21 cellular contexts compared by ENCODE assay signal in the genomic region with DNA sequence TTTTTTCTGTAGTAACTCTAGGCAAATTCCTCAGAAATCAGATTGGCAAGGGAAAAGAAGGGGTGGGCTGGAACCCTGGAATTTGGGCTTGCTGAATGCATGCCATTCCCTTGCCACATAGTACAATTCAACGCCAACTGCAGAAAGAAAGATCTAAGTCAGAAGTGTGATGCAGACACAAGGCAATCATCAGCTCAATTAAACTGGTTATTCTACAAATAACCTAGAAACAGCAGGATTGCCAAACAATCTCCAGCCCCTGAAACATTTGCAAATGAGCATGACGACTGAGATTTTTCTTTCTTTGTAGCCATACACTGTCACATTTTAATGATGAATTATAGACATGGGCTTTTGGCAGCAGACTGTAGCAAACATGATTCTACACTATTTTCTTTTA.
"Had no signal": no experiment of that assay in that cellular context is flagged by ENCODE, and none has a peak within 500 bp of the region (broad histone marks: within the 10 kb centered on the region; RNA-seq: fewer than 3 reads in every experiment).

No MANE protein-coding gene starts in this region.

- H3K9me3 Mint-ChIP-seq: activated naive CD4-positive, alpha-beta T cell treated with anti-CD3 and anti-CD28 coated beads, Interleukin-2, amount 10 ng/mL, durations not matched to agents 7 days and 5 days; activated naive CD8-positive, alpha-beta T cell treated with anti-CD3 and anti-CD28 coated beads, Interleukin-2, amount 50 U/mL, for 24 hours; endodermal cell; stimulated activated naive CD8-positive, alpha-beta T cell treated with anti-CD3 and anti-CD28 coated beads, Interleukin-15, Interleukin-2, amounts not matched to agents 100 ng/mL and 50 ng/mL, for 24 hours had no signal

- H3K27ac Mint-ChIP-seq: activated naive CD4-positive, alpha-beta T cell treated with anti-CD3 and anti-CD28 coated beads, Interleukin-2, amount 10 ng/mL, durations not matched to agents 7 days and 5 days; activated naive CD8-positive, alpha-beta T cell treated with anti-CD3 and anti-CD28 coated beads, Interleukin-2, amount 50 U/mL, for 24 hours; endodermal cell; progenitor cell of endocrine pancreas; stimulated activated naive CD8-positive, alpha-beta T cell treated with anti-CD3 and anti-CD28 coated beads, Interleukin-15, Interleukin-2, amounts not matched to agents 100 ng/mL and 50 ng/mL, for 24 hours; T-helper 17 cell had no signal

- H3K27me3 Mint-ChIP-seq: activated naive CD4-positive, alpha-beta T cell treated with anti-CD3 and anti-CD28 coated beads, Interleukin-2, amount 10 ng/mL, durations not matched to agents 7 days and 5 days had no signal

- DNase-seq: activated CD4-positive, alpha-beta T cell treated with anti-CD3 and anti-CD28 coated beads for 1 hour; activated CD8-positive, alpha-beta memory T cell treated with anti-CD3 and anti-CD28 coated beads for 24 hours; activated CD8-positive, alpha-beta memory T cell treated with anti-CD3 and anti-CD28 coated beads, Interleukin-2, amount 50 U/mL, for 48 hours; activated effector memory CD4-positive, alpha-beta T cell treated with Interleukin-2 at 50 U/mL for 16 hours; activated naive CD4-positive, alpha-beta T cell treated with anti-CD3 and anti-CD28 coated beads, Interleukin-2, amount 10 ng/mL, durations not matched to agents 7 days and 5 days; activated naive CD8-positive, alpha-beta T cell treated with anti-CD3 and anti-CD28 coated beads, Interleukin-2, amount 50 U/mL, for 24 hours; activated T-cell treated with anti-CD3 and anti-CD28 coated beads, Interleukin-2, amount 50 U/mL, for 48 hours; dorsolateral prefrontal cortex; endodermal cell; heart right ventricle; kidney glomerular epithelial cell; left ventricle myocardium inferior; mammary epithelial cell; T-helper 17 cell; transverse colon; uterus; WERI-Rb-1 had no signal

- H3K4me1 Mint-ChIP-seq: activated naive CD4-positive, alpha-beta T cell treated with anti-CD3 and anti-CD28 coated beads, Interleukin-2, amount 10 ng/mL, durations not matched to agents 7 days and 5 days; activated naive CD8-positive, alpha-beta T cell treated with anti-CD3 and anti-CD28 coated beads, Interleukin-2, amount 50 U/mL, for 24 hours; endodermal cell; T-helper 17 cell had no signal

- H3K4me1 ChIP-seq: ascending aorta, heart right ventricle, left ventricle myocardium inferior, transverse colon, uterus had no signal

- H3K4me3 ChIP-seq: ascending aorta, dorsolateral prefrontal cortex, heart right ventricle, left ventricle myocardium inferior, transverse colon, uterus had no signal

- ATAC-seq: activated naive CD8-positive, alpha-beta T cell treated with anti-CD3 and anti-CD28 coated beads, Interleukin-2, amount 50 U/mL, for 24 hours; heart right ventricle; T-helper 17 cell had no signal

- H3K36me3 Mint-ChIP-seq: activated naive CD4-positive, alpha-beta T cell treated with anti-CD3 and anti-CD28 coated beads, Interleukin-2, amount 10 ng/mL, durations not matched to agents 7 days and 5 days had no signal

- H3K9me3 ChIP-seq: ascending aorta, left ventricle myocardium inferior, transverse colon, uterus had no signal

- H3K27me3 ChIP-seq: ascending aorta, uterus had no signal

- H3K27ac ChIP-seq: ascending aorta, dorsolateral prefrontal cortex, epithelial cell of prostate, heart right ventricle, left ventricle myocardium inferior, transverse colon, uterus, WERI-Rb-1 had no signal

- H3K36me3 ChIP-seq: ascending aorta, heart right ventricle, left ventricle myocardium inferior, transverse colon, uterus, WERI-Rb-1 had no signal

- H3K4me3 Mint-ChIP-seq: activated naive CD4-positive, alpha-beta T cell treated with anti-CD3 and anti-CD28 coated beads, Interleukin-2, amount 10 ng/mL, durations not matched to agents 7 days and 5 days; activated naive CD8-positive, alpha-beta T cell treated with anti-CD3 and anti-CD28 coated beads, Interleukin-2, amount 50 U/mL, for 24 hours; endodermal cell; stimulated activated naive CD8-positive, alpha-beta T cell treated with anti-CD3 and anti-CD28 coated beads, Interleukin-15, Interleukin-2, amounts not matched to agents 100 ng/mL and 50 ng/mL, for 24 hours; T-helper 17 cell had no signal
